ENCODE assay signal across 8 cellular contexts in the genomic region with DNA sequence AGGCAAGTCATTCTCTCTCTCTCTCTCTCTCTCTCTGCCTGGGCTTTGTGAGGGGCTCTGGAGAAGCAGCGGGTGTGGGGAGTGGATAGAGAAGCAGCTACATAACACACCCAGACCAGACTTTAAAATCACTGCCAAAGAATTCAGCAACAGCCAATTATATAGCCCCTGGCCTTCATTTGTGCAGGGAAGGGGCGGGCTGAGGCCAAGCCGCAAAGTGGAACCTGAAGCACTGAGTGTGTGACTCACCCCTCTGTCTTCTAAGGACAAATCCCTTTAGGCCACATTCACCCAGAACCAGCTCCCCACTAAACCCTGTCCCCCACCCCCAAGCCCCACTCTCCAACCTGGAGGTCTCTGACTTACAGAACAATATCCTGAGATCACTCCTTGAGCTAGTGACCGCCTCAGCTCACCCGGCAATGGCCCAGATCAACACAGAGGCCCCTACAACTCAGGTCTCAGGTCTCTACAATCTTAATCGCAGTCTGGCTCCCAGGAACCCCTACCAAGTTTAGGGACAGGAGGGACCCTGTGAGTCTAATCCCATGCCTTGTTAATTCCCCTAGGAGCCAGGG. TPM values are rescaled to one million over a fixed set of nuclear protein-coding genes. Genes with fewer than 3 reads are reported as not detected.
DNase-seq lines count a peak whose midpoint lies in the region; ATAC-seq and TF ChIP-seq lines count a peak whose summit lies in the region.

No MANE protein-coding gene starts in this region.

- H3K4me1 ChIP-seq in OCI-LY3 (ENCODE audit: low read length) (peaks cover 84% of the 10 kb centered on the region), adrenal gland (replicated peaks in 1 of 2) (peaks cover 72 to 93% of the 10 kb centered on the region in 2 donors), hepatocyte (ENCODE audit: insufficient read depth) (peaks cover 80% of the 10 kb centered on the region)

- H3K27ac ChIP-seq in OCI-LY3 (ENCODE audit: low read length): peak overlapping the region; percentile 84
- peak overlapping the region; percentile 95 to 99 (median 96) for H3K27ac ChIP-seq in adrenal gland
- H3K27ac ChIP-seq in hepatocyte: peak overlapping the region; percentile 97

- H3K4me2 ChIP-seq in OCI-LY3 (ENCODE audit: low read length) (peak overlapping the region; percentile 90), hepatocyte (peak overlapping the region; percentile 80)

- H3K36me3 ChIP-seq in OCI-LY3 (replicated peaks; ENCODE audit: low read depth, low read length) (peaks cover 11% of the 10 kb centered on the region), adrenal gland (replicated peaks in 1 of 2) (no peaks in the 10 kb centered on the region), hepatocyte (replicated peaks; ENCODE audit: insufficient read depth, low read depth) (no peaks in the 10 kb centered on the region)

- H3K79me2 ChIP-seq in OCI-LY3 (ENCODE audit: low read length) (peaks cover 100% of the 10 kb centered on the region), hepatocyte (peaks cover 94% of the 10 kb centered on the region)

- ATAC-seq in HG02973 (IDR thresholded peaks at IDR 0.05; ENCODE audit: unreplicated experiment): no peak
- no peak for ATAC-seq in GM21515 (IDR thresholded peaks at IDR 0.05; ENCODE audit: unreplicated experiment)

- H3K4me3 ChIP-seq in OCI-LY3 (ENCODE audit: low read length) (peak overlapping the region; percentile 95), adrenal gland (peak overlapping the region in 1 of 4 donors; percentile 20), hepatocyte (no peak overlapping the region)

- peak in 1 of 2 donors; percentile 74 for TF ChIP-seq POLR2A in adrenal gland (IDR thresholded peaks at IDR 0.05)

- TF ChIP-seq CTCF in OCI-LY3 (IDR thresholded peaks at IDR 0.05; ENCODE audit: low read depth, low read length) (no peak), adrenal gland (IDR thresholded peaks at IDR 0.05) (no peak), hepatocyte (IDR thresholded peaks at IDR 0.05; ENCODE audit: poor library complexity) (no peak)

- no peaks in the 10 kb centered on the region for H3K9me2 ChIP-seq in hepatocyte (replicated peaks; ENCODE audit: insufficient read depth)

- WGBS in adrenal gland, 4 donors: 24 to 49% (median 40%) methylated on average over 5 to 6 of the region's 6 CpGs
- WGBS in hepatocyte (ENCODE audit: low lambda C conversion rate, missing lambda C conversion rate): 36% methylated on average over 5 of the region's 6 CpGs

- peak; percentile 50 for DNase-seq in stimulated activated CD4-positive, alpha-beta T cell treated with anti-CD3 and anti-CD28 coated beads, Interleukin-1b, Interleukin-23, amount 100 ng/mL, for 48 hours
- DNase-seq in stimulated activated CD4-positive, alpha-beta T cell treated with anti-CD3 and anti-CD28 coated beads, Interleukin-12 subunit alpha, Interleukin-12 subunit beta, amount 100 ng/mL, for 4 hours: no peak
- DNase-seq in adrenal gland (peak; percentile 64 to 92 (median 88)), hepatocyte (ENCODE audit: low spot score) (peak; percentile 88), smooth muscle cell of the brain vasculature (ENCODE audit: low read depth, low spot score) (peak; percentile 72)

- peak overlapping the region; percentile 99 for H3K9ac ChIP-seq in OCI-LY3 (ENCODE audit: low read length)

- H3K27me3 ChIP-seq in OCI-LY3 (ENCODE audit: low read depth, low read length): no peaks in the 10 kb centered on the region
- no peaks in the 10 kb centered on the region for H3K27me3 ChIP-seq in adrenal gland
- no peaks in the 10 kb centered on the region for H3K27me3 ChIP-seq in hepatocyte

- no peak overlapping the region for H2AFZ ChIP-seq in OCI-LY3 (ENCODE audit: low read depth, low read length)
- H2AFZ ChIP-seq in hepatocyte: no peak overlapping the region

- intact Hi-C loops in adrenal gland (cut with DNase I): no loop called here

- H4K20me1 ChIP-seq in OCI-LY3 (ENCODE audit: insufficient read depth, low read length) (peaks cover 81% of the 10 kb centered on the region), hepatocyte (ENCODE audit: insufficient read depth, poor library complexity, severe bottlenecking) (peaks cover 23% of the 10 kb centered on the region)

- H3K9me3 ChIP-seq in OCI-LY3 (ENCODE audit: insufficient read depth, low read length) (no peaks in the 10 kb centered on the region), adrenal gland (replicated peaks in 1 of 3) (no peaks in the 10 kb centered on the region), hepatocyte (ENCODE audit: low read depth) (no peaks in the 10 kb centered on the region)

RNA-seq across cellular contexts. Expression of gene B4GALT1, which starts 6.0 kb away (rescaled TPM):
- total RNA-seq in adrenal gland (100 to 1,000 TPM in 1 of 8 donors, 10 to 100 TPM in 7; 44.5 to 117 (median 70.1) TPM), hepatocyte (76.3 and 78.3 TPM in 2 replicates)
- polyA plus RNA-seq in adrenal gland (10 to 100 TPM; 18.7 to 70.5 (median 21.9) TPM), hepatocyte (45.6 and 63.9 TPM in 2 replicates)
